ENCODE assay signal across 18 cellular contexts in genomic region chr2:4340536-4340935, GRCh38.
DNase-seq lines count a peak whose midpoint lies in the region; ATAC-seq and TF ChIP-seq lines count a peak whose summit lies in the region.
"Had no signal": no experiment of that assay in that cellular context is flagged by ENCODE, and none has a peak within 500 bp of the region (broad histone marks: within the 10 kb centered on the region; RNA-seq: fewer than 3 reads in every experiment).

No MANE protein-coding gene starts in this region.

- peaks cover 9% of the 10 kb centered on the region; the same call in 2 of the 3 replicates for H3K36me3 Mint-ChIP-seq in GM23338 (ENCODE audit: low read depth)
- no peaks in the 10 kb centered on the region for H3K36me3 Mint-ChIP-seq in activated T-cell treated with anti-CD3 and anti-CD28 coated beads, Interleukin-2, amount 50 U/mL, for 4 hours (ENCODE audit: insufficient read depth)

- no peak overlapping the region for H3K27ac Mint-ChIP-seq in GM23338
- H3K27ac Mint-ChIP-seq: H9 had no signal

- TF ChIP-seq CTCF in GM23338 (conservative IDR thresholded peaks at IDR 0.05; ENCODE audit: low read depth in 2 of 2) (no peak), RWPE2 (IDR thresholded peaks at IDR 0.05; ENCODE audit: poor library complexity, severe bottlenecking) (no peak), epithelial cell of esophagus (IDR thresholded peaks at IDR 0.05; ENCODE audit: insufficient read depth, low read depth, low read length, missing control alignments) (no peak), omental fat pad (IDR thresholded peaks at IDR 0.05) (no peak)

- no peak overlapping the region for H3K4me3 Mint-ChIP-seq in GM23338
- H3K4me3 Mint-ChIP-seq in activated T-cell treated with anti-CD3 and anti-CD28 coated beads, Interleukin-2, amount 50 U/mL, for 4 hours: no peak overlapping the region
- H3K4me3 Mint-ChIP-seq: H9 had no signal

- no peak overlapping the region; the same call in 1 of the 2 replicates for H3K27ac ChIP-seq in GM23338 (ENCODE audit: low read depth)
- no peak overlapping the region for H3K27ac ChIP-seq in RWPE2 (ENCODE audit: poor library complexity, severe bottlenecking)
- H3K27ac ChIP-seq: HL-60 had no signal

- H3K4me1 ChIP-seq in GM23338 (ENCODE audit: insufficient read depth) (no peaks in the 10 kb centered on the region), RWPE2 (ENCODE audit: insufficient read depth, poor library complexity, severe bottlenecking) (no peaks in the 10 kb centered on the region)

- ATAC-seq in GM23338: no peak
- peak; percentile 67 for ATAC-seq in RWPE2 (ENCODE audit: low read depth)
- ATAC-seq in activated T-cell treated with anti-CD3 and anti-CD28 coated beads, Interleukin-2, amount 50 U/mL, for 4 hours: no peak
- ATAC-seq in omental fat pad (ENCODE audit: low FRiP score): no peak
- no peak for ATAC-seq in GM19351 (IDR thresholded peaks at IDR 0.05; ENCODE audit: unreplicated experiment)

- H3K4me3 ChIP-seq in GM23338 (no peak overlapping the region), RWPE2 (ENCODE audit: severe bottlenecking) (no peak overlapping the region), epithelial cell of esophagus (ENCODE audit: low read length) (no peak overlapping the region)

- H3K27me3 ChIP-seq in GM23338 (ENCODE audit: insufficient read depth) (no peaks in the 10 kb centered on the region), RWPE2 (ENCODE audit: insufficient read depth, poor library complexity, severe bottlenecking) (no peaks in the 10 kb centered on the region)

- 0 out of 2 replicates have a peak overlapping the region, but pooled peaks have one; percentile 21 for H3K4me2 ChIP-seq in GM23338

- no peaks in the 10 kb centered on the region for H4K20me1 ChIP-seq in GM23338 (replicated peaks; ENCODE audit: insufficient read depth)

- H3K4me1 Mint-ChIP-seq in GM23338: peaks cover 4% of the 10 kb centered on the region; the same call in 1 of the 3 replicates
- H3K4me1 Mint-ChIP-seq in activated T-cell treated with anti-CD3 and anti-CD28 coated beads, Interleukin-2, amount 50 U/mL, for 4 hours (ENCODE audit: low read depth): no peaks in the 10 kb centered on the region

- H3K9me2 ChIP-seq in GM23338 (ENCODE audit: insufficient read depth): no peaks in the 10 kb centered on the region

- H3K9me3 Mint-ChIP-seq in GM23338: peaks cover 49% of the 10 kb centered on the region
- peaks cover 9% of the 10 kb centered on the region for H3K9me3 Mint-ChIP-seq in activated T-cell treated with anti-CD3 and anti-CD28 coated beads, Interleukin-2, amount 50 U/mL, for 4 hours

- DNase-seq in GM23338 (ENCODE audit: low spot score) (no peak), RWPE2 (ENCODE audit: low spot score) (no peak), epithelial cell of esophagus (ENCODE audit: low read depth) (peak; percentile 49), non-pigmented ciliary epithelial cell (ENCODE audit: low read depth) (peak; percentile 18), omental fat pad (ENCODE audit: low spot score) (no peak)
- DNase-seq in activated T-cell treated with anti-CD3 and anti-CD28 coated beads, Interleukin-2, amount 50 U/mL, for 4 hours: no peak
- DNase-seq: C1 segment of cervical spinal cord, DND-41, H9, NCI-H1092 treated with DMSO at 0.1 percent for 48 hours, NCI-H146, NCI-H2029 treated with DMSO at 0.1 percent for 48 hours, NCI-H2171, NCI-H510A, NCI-H774, SHP77 treated with DMSO at 0.1 percent for 48 hours had no signal

- H2AFZ ChIP-seq in GM23338: no peak overlapping the region

- H3F3A ChIP-seq in GM23338 (replicated peaks; ENCODE audit: low read depth): no peaks in the 10 kb centered on the region

- H3K27me3 Mint-ChIP-seq in GM23338 (ENCODE audit: insufficient read depth, low read depth, poor library complexity): peaks cover 1% of the 10 kb centered on the region
- no peaks in the 10 kb centered on the region for H3K27me3 Mint-ChIP-seq in activated T-cell treated with anti-CD3 and anti-CD28 coated beads, Interleukin-2, amount 50 U/mL, for 4 hours (ENCODE audit: low read depth)

- H3K9me3 ChIP-seq in RWPE2 (ENCODE audit: severe bottlenecking): peaks cover 2% of the 10 kb centered on the region

- no peaks in the 10 kb centered on the region for H3K79me2 ChIP-seq in GM23338 (replicated peaks; ENCODE audit: insufficient read depth)

- H3K36me3 ChIP-seq in GM23338 (ENCODE audit: insufficient read depth): peaks cover 7% of the 10 kb centered on the region; the same call in 1 of the 2 replicates
- H3K36me3 ChIP-seq in RWPE2 (ENCODE audit: low read depth): no peaks in the 10 kb centered on the region

TF ChIP-seq in GM23338, 12 proteins besides CTCF, POLR2A, EP300 and RAD21 (continues in another document):
- TF ChIP-seq ETS1 (IDR thresholded peaks at IDR 0.05) (no peak), EZH2 (IDR thresholded peaks at IDR 0.05; ENCODE audit: low read depth, unreplicated experiment) (no peak), EZH2phosphoT487 (IDR thresholded peaks at IDR 0.05; ENCODE audit: unreplicated experiment) (no peak)
- TF ChIP-seq, protein P1, sequence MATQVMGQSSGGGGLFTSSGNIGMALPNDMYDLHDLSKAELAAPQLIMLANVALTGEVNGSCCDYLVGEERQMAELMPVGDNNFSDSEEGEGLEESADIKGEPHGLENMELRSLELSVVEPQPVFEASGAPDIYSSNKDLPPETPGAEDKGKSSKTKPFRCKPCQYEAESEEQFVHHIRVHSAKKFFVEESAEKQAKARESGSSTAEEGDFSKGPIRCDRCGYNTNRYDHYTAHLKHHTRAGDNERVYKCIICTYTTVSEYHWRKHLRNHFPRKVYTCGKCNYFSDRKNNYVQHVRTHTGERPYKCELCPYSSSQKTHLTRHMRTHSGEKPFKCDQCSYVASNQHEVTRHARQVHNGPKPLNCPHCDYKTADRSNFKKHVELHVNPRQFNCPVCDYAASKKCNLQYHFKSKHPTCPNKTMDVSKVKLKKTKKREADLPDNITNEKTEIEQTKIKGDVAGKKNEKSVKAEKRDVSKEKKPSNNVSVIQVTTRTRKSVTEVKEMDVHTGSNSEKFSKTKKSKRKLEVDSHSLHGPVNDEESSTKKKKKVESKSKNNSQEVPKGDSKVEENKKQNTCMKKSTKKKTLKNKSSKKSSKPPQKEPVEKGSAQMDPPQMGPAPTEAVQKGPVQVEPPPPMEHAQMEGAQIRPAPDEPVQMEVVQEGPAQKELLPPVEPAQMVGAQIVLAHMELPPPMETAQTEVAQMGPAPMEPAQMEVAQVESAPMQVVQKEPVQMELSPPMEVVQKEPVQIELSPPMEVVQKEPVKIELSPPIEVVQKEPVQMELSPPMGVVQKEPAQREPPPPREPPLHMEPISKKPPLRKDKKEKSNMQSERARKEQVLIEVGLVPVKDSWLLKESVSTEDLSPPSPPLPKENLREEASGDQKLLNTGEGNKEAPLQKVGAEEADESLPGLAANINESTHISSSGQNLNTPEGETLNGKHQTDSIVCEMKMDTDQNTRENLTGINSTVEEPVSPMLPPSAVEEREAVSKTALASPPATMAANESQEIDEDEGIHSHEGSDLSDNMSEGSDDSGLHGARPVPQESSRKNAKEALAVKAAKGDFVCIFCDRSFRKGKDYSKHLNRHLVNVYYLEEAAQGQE (IDR thresholded peaks at IDR 0.05; ENCODE audit: unreplicated experiment): no peak

Comparison
In these comparisons a context has a peak if more than half of its experiments do, and no peak if none do; other contexts are left out.
1. DNase-seq: peak in epithelial cell of esophagus (single experiment) and non-pigmented ciliary epithelial cell (single experiment); none in GM23338 (single experiment), RWPE2 (single experiment), activated T-cell treated with anti-CD3 and anti-CD28 coated beads, Interleukin-2, amount 50 U/mL, for 4 hours (single experiment) and omental fat pad (single experiment).